ENCODE assay signal across 1 cellular context in genomic region chr7:590731-591551, GRCh38.
TF ChIP-seq lines count a peak whose summit lies in the region.

No MANE protein-coding gene starts in this region.

TF ChIP-seq in GM23338, 12 proteins besides CTCF, POLR2A, EP300 and RAD21 (continued from another document):
- TF ChIP-seq ZNF462 (CRISPR knock-in tag; IDR thresholded peaks at IDR 0.05) = no peak
